In genomic region chrX:154411981-154412340, GRCh38 we compare ENCODE assay signal across 8 cellular contexts. TPM values are rescaled to one million over a fixed set of nuclear protein-coding genes. Genes with fewer than 3 reads are reported as not detected.
DNase-seq lines count a peak whose midpoint lies in the region; ATAC-seq, FAIRE-seq and TF ChIP-seq lines count a peak whose summit lies in the region.

No MANE protein-coding gene starts in this region.

- no peaks in the 10 kb centered on the region for H3K27me3 ChIP-seq in neural progenitor cell

- peak overlapping the region; percentile 86 for H3K27ac Mint-ChIP-seq in activated T-helper 1 cell treated with anti-CD3 and anti-CD28 coated beads, Interleukin-12 subunit alpha, Interleukin-12 subunit beta, Interleukin-2, Interleukin-4 antibody, amounts not matched to agents 30 ng/mL and 10 ng/mL and 1 ng/mL, durations not matched to agents 14 hours and 24 hours and 36 hours
- H3K27ac Mint-ChIP-seq in neural progenitor cell = no peak overlapping the region

- peaks cover 12% of the 10 kb centered on the region for H3K4me1 Mint-ChIP-seq in activated T-helper 1 cell treated with anti-CD3 and anti-CD28 coated beads, Interleukin-12 subunit alpha, Interleukin-12 subunit beta, Interleukin-2, Interleukin-4 antibody, amounts not matched to agents 30 ng/mL and 10 ng/mL and 1 ng/mL, durations not matched to agents 14 hours and 24 hours and 36 hours (ENCODE audit: low read depth)
- H3K4me1 Mint-ChIP-seq in neural progenitor cell = peaks cover 13% of the 10 kb centered on the region

- in situ Hi-C loops in ACHN (cut with HindIII; ENCODE audit: low pct_ligation_motif_present, low pct_unique_long_range_greater_than_20kb, low sequenced_read_pairs) = no loop called here

- intact Hi-C loops in activated T-helper 1 cell treated with anti-CD3 and anti-CD28 coated beads, Interleukin-12 subunit alpha, Interleukin-12 subunit beta, Interleukin-2, Interleukin-4 antibody, amounts not matched to agents 30 ng/mL and 10 ng/mL and 1 ng/mL, durations not matched to agents 14 hours and 24 hours and 36 hours (cut with micrococcal nuclease) = loop anchor here (1.0 to 5.0 kb wide), 6 partner anchors 16 to 315 kb away; partner anchors contain the start of genes ATP6AP1, LAGE3, MECP2 and SLC10A3

- no peaks in the 10 kb centered on the region for H3K36me3 ChIP-seq in neural progenitor cell

- DNase-seq in ACHN (peak; percentile 51), GM18507 (ENCODE audit: extremely low spot score, insufficient read length, low read depth) (no peak), NCI-H774 (lab: John Stamatoyannopoulos, UW) (peak; percentile 42), fibroblast of villous mesenchyme (ENCODE audit: low read depth) (no peak), neural progenitor cell (ENCODE audit: low spot score) (peak; percentile 80), epidermal melanocyte (ENCODE audit: insufficient read length, low spot score) (no peak)
- peak; percentile 40 for DNase-seq in activated T-helper 1 cell treated with anti-CD3 and anti-CD28 coated beads, Interleukin-12 subunit alpha, Interleukin-12 subunit beta, Interleukin-2, Interleukin-4 antibody, amounts not matched to agents 30 ng/mL and 10 ng/mL and 1 ng/mL, durations not matched to agents 14 hours and 24 hours and 36 hours (ENCODE audit: low spot score)

- H3K27me3 Mint-ChIP-seq in activated T-helper 1 cell treated with anti-CD3 and anti-CD28 coated beads, Interleukin-12 subunit alpha, Interleukin-12 subunit beta, Interleukin-2, Interleukin-4 antibody, amounts not matched to agents 30 ng/mL and 10 ng/mL and 1 ng/mL, durations not matched to agents 14 hours and 24 hours and 36 hours (ENCODE audit: insufficient read depth) = no peaks in the 10 kb centered on the region
- peaks cover 2% of the 10 kb centered on the region for H3K27me3 Mint-ChIP-seq in neural progenitor cell (ENCODE audit: insufficient read depth, low read depth)

- H3K9me3 Mint-ChIP-seq in activated T-helper 1 cell treated with anti-CD3 and anti-CD28 coated beads, Interleukin-12 subunit alpha, Interleukin-12 subunit beta, Interleukin-2, Interleukin-4 antibody, amounts not matched to agents 30 ng/mL and 10 ng/mL and 1 ng/mL, durations not matched to agents 14 hours and 24 hours and 36 hours = no peaks in the 10 kb centered on the region
- H3K9me3 Mint-ChIP-seq in neural progenitor cell = peaks cover 20% of the 10 kb centered on the region

- FAIRE-seq in GM18507 (lab: Jason Lieb, UNC) = peak; percentile 97

- ATAC-seq in HG03280 (IDR thresholded peaks at IDR 0.05; ENCODE audit: unreplicated experiment) = peak; percentile 54

- H3K9ac ChIP-seq in neural progenitor cell = peak overlapping the region; percentile 32

- peak overlapping the region; percentile 82 for H3K4me2 ChIP-seq in neural progenitor cell

- H3K79me2 ChIP-seq in neural progenitor cell (ENCODE audit: low read depth) = peaks cover 8% of the 10 kb centered on the region

- no peaks in the 10 kb centered on the region for H4K20me1 ChIP-seq in neural progenitor cell (ENCODE audit: low read depth)

- no peaks in the 10 kb centered on the region for H3K9me3 ChIP-seq in neural progenitor cell (ENCODE audit: low read depth)

- peak overlapping the region; percentile 65 for H3K4me3 ChIP-seq in fibroblast of villous mesenchyme (ENCODE audit: low read depth, low read length)
- H3K4me3 ChIP-seq in neural progenitor cell = peak overlapping the region; percentile 75

- H3F3A ChIP-seq in neural progenitor cell (ENCODE audit: low read depth) = peaks cover 18% of the 10 kb centered on the region

- peak overlapping the region; percentile 83 for H3K4me3 Mint-ChIP-seq in activated T-helper 1 cell treated with anti-CD3 and anti-CD28 coated beads, Interleukin-12 subunit alpha, Interleukin-12 subunit beta, Interleukin-2, Interleukin-4 antibody, amounts not matched to agents 30 ng/mL and 10 ng/mL and 1 ng/mL, durations not matched to agents 14 hours and 24 hours and 36 hours
- peak overlapping the region; percentile 84 for H3K4me3 Mint-ChIP-seq in neural progenitor cell

- TF ChIP-seq CTCF in fibroblast of villous mesenchyme (IDR thresholded peaks at IDR 0.05; ENCODE audit: insufficient read depth, low read depth, low read length) (no peak), neural progenitor cell (IDR thresholded peaks at IDR 0.05) (no peak)

- no peak overlapping the region for H3K27ac ChIP-seq in neural progenitor cell

- no peaks in the 10 kb centered on the region for H3K4me1 ChIP-seq in neural progenitor cell

- H3K36me3 Mint-ChIP-seq in activated T-helper 1 cell treated with anti-CD3 and anti-CD28 coated beads, Interleukin-12 subunit alpha, Interleukin-12 subunit beta, Interleukin-2, Interleukin-4 antibody, amounts not matched to agents 30 ng/mL and 10 ng/mL and 1 ng/mL, durations not matched to agents 14 hours and 24 hours and 36 hours (ENCODE audit: low read depth) = peaks cover 10% of the 10 kb centered on the region
- H3K36me3 Mint-ChIP-seq in neural progenitor cell = peaks cover 7% of the 10 kb centered on the region

- H2AFZ ChIP-seq in neural progenitor cell (replicated peaks) = no peak overlapping the region

RNA-seq across cellular contexts. Expression of gene TAFAZZIN, which starts 0.6 kb away (rescaled TPM):
- 65.2 and 69.2 TPM in 2 replicates for total RNA-seq in activated T-helper 1 cell treated with anti-CD3 and anti-CD28 coated beads, Interleukin-12 subunit alpha, Interleukin-12 subunit beta, Interleukin-2, Interleukin-4 antibody, amounts not matched to agents 30 ng/mL and 10 ng/mL and 1 ng/mL, durations not matched to agents 14 hours and 24 hours and 36 hours
- 15.5 and 17.4 TPM in 2 replicates for total RNA-seq in fibroblast of villous mesenchyme
- 19.8 and 46.5 TPM in 2 replicates for total RNA-seq in neural progenitor cell (ENCODE audit: low replicate concordance)

RNA-seq across cellular contexts. Expression of gene DNASE1L1, which starts 2.9 kb away (rescaled TPM):
- total RNA-seq in activated T-helper 1 cell treated with anti-CD3 and anti-CD28 coated beads, Interleukin-12 subunit alpha, Interleukin-12 subunit beta, Interleukin-2, Interleukin-4 antibody, amounts not matched to agents 30 ng/mL and 10 ng/mL and 1 ng/mL, durations not matched to agents 14 hours and 24 hours and 36 hours = 12.4 and 14.5 TPM in 2 replicates
- 45.4 and 53.5 TPM in 2 replicates for total RNA-seq in fibroblast of villous mesenchyme
- total RNA-seq in neural progenitor cell (ENCODE audit: low replicate concordance) = 14.2 and 27.2 TPM in 2 replicates

RNA-seq across cellular contexts. Expression of gene RPL10, which starts 13.8 kb away (rescaled TPM):
- total RNA-seq in activated T-helper 1 cell treated with anti-CD3 and anti-CD28 coated beads, Interleukin-12 subunit alpha, Interleukin-12 subunit beta, Interleukin-2, Interleukin-4 antibody, amounts not matched to agents 30 ng/mL and 10 ng/mL and 1 ng/mL, durations not matched to agents 14 hours and 24 hours and 36 hours = 2,208 and 2,261 TPM in 2 replicates
- total RNA-seq in fibroblast of villous mesenchyme = 1,310 and 1,322 TPM in 2 replicates
- 4,507 and 7,403 TPM in 2 replicates for total RNA-seq in neural progenitor cell (ENCODE audit: low replicate concordance)

RNA-seq across cellular contexts. Expression of gene ATP6AP1, which starts 16.5 kb away (rescaled TPM):
- total RNA-seq in activated T-helper 1 cell treated with anti-CD3 and anti-CD28 coated beads, Interleukin-12 subunit alpha, Interleukin-12 subunit beta, Interleukin-2, Interleukin-4 antibody, amounts not matched to agents 30 ng/mL and 10 ng/mL and 1 ng/mL, durations not matched to agents 14 hours and 24 hours and 36 hours = 49.8 and 54.3 TPM in 2 replicates
- 72.5 and 91.8 TPM in 2 replicates for total RNA-seq in fibroblast of villous mesenchyme
- 22.6 and 47.4 TPM in 2 replicates for total RNA-seq in neural progenitor cell (ENCODE audit: low replicate concordance)

RNA-seq across cellular contexts. Expression of gene GDI1, which starts 25.0 kb away (rescaled TPM):
- 110 and 113 TPM in 2 replicates for total RNA-seq in activated T-helper 1 cell treated with anti-CD3 and anti-CD28 coated beads, Interleukin-12 subunit alpha, Interleukin-12 subunit beta, Interleukin-2, Interleukin-4 antibody, amounts not matched to agents 30 ng/mL and 10 ng/mL and 1 ng/mL, durations not matched to agents 14 hours and 24 hours and 36 hours
- total RNA-seq in fibroblast of villous mesenchyme (81.8 and 106 TPM in 2 replicates), neural progenitor cell (ENCODE audit: low replicate concordance) (119 and 244 TPM in 2 replicates)

Comparison
In these comparisons a context has a peak if more than half of its experiments do, and no peak if none do; other contexts are left out.
1. DNase-seq: peak in ACHN (single experiment), NCI-H774 (single experiment), activated T-helper 1 cell treated with anti-CD3 and anti-CD28 coated beads, Interleukin-12 subunit alpha, Interleukin-12 subunit beta, Interleukin-2, Interleukin-4 antibody, amounts not matched to agents 30 ng/mL and 10 ng/mL and 1 ng/mL, durations not matched to agents 14 hours and 24 hours and 36 hours (single experiment) and neural progenitor cell (single experiment); none in GM18507 (single experiment), fibroblast of villous mesenchyme (single experiment) and epidermal melanocyte (single experiment).